In genomic region chr17:9843152-9844010, GRCh38 we compare ENCODE assay signal across 18 cellular contexts. TPM values are rescaled to one million over a fixed set of nuclear protein-coding genes. Genes with fewer than 3 reads are reported as not detected.
DNase-seq lines count a peak whose midpoint lies in the region; ATAC-seq and TF ChIP-seq lines count a peak whose summit lies in the region.
"Had no signal": no experiment of that assay in that cellular context is flagged by ENCODE, and none has a peak within 500 bp of the region (broad histone marks: within the 10 kb centered on the region; RNA-seq: fewer than 3 reads in every experiment).

No MANE protein-coding gene starts in this region.

- TF ChIP-seq POLR2A in esophagus squamous epithelium (IDR thresholded peaks at IDR 0.05) (no peak), prostate gland (IDR thresholded peaks at IDR 0.05) (no peak), adrenal gland (IDR thresholded peaks at IDR 0.05) (no peak)

- peaks cover 20% of the 10 kb centered on the region for H3K27me3 Mint-ChIP-seq in stimulated activated naive CD8-positive, alpha-beta T cell treated with anti-CD3 and anti-CD28 coated beads, Interleukin-15, amount 100 ng/mL, for 72 hours

- intact Hi-C loops in esophagus squamous epithelium (cut with DNase I) (no loop called here), prostate gland (cut with DNase I) (no loop called here), adrenal gland (cut with DNase I) (no loop called here)

- H3K27ac ChIP-seq in esophagus squamous epithelium (peak overlapping the region; percentile 47 to 91 (median 70)), prostate gland (peak overlapping the region; percentile 55 to 61), adrenal gland (peak overlapping the region in 1 of 5 donors; percentile 79)

- H3K36me3 ChIP-seq in esophagus squamous epithelium (no peaks in the 10 kb centered on the region), prostate gland (no peaks in the 10 kb centered on the region), adrenal gland (replicated peaks in 1 of 2) (no peaks in the 10 kb centered on the region)

- no peaks in the 10 kb centered on the region for H3K9me3 ChIP-seq in esophagus squamous epithelium
- no peaks in the 10 kb centered on the region for H3K9me3 ChIP-seq in prostate gland
- no peaks in the 10 kb centered on the region for H3K9me3 ChIP-seq in adrenal gland (replicated peaks in 1 of 3)

- 69 to 73% methylated on average over 13 to 14 of the region's 14 CpGs for WGBS in esophagus squamous epithelium, 2 donors
- WGBS in prostate gland: 77% methylated on average over 14 of the region's 14 CpGs
- 67 to 72% (median 69%) methylated on average over 14 of the region's 14 CpGs for WGBS in adrenal gland, 4 donors

- no peak for DNase-seq in stimulated activated naive CD8-positive, alpha-beta T cell treated with anti-CD3 and anti-CD28 coated beads, Interleukin-15, amount 100 ng/mL, for 72 hours
- DNase-seq in stimulated activated naive CD8-positive, alpha-beta T cell treated with anti-CD3 and anti-CD28 coated beads, Interleukin-15, Interleukin-2, amounts not matched to agents 100 U/mL and 50 U/mL, for 24 hours: no peak
- DNase-seq in esophagus squamous epithelium (lab: John Stamatoyannopoulos, UW): no peak
- DNase-seq in prostate gland (ENCODE audit: low spot score): no peak
- no peak for DNase-seq in T1000 (lab: John Stamatoyannopoulos, UW)
- no peak for DNase-seq in foreskin fibroblast
- no peak for DNase-seq in adrenal gland
- no peak for DNase-seq in SK-N-DZ (ENCODE audit: low spot score)
- DNase-seq: activated CD8-positive, alpha-beta memory T cell treated with anti-CD3 and anti-CD28 coated beads, Interleukin-2, amount 50 U/mL, for 4 hours; activated naive CD8-positive, alpha-beta T cell treated with anti-CD3 and anti-CD28 coated beads, Interleukin-2, amount 50 U/mL, for 24 hours; erythroblast; NCI-H1417; SHP77; stimulated activated CD4-positive, alpha-beta T cell treated with anti-CD3 and anti-CD28 coated beads, Interleukin-4, amount 100 ng/mL, for 4 hours; T-helper 1 cell had no signal

- H3K27ac Mint-ChIP-seq in stimulated activated naive CD8-positive, alpha-beta T cell treated with anti-CD3 and anti-CD28 coated beads, Interleukin-15, amount 100 ng/mL, for 72 hours: peak overlapping the region; percentile 29 to 30
- H3K27ac Mint-ChIP-seq: activated naive CD8-positive, alpha-beta T cell treated with anti-CD3 and anti-CD28 coated beads, Interleukin-2, amount 50 U/mL, for 24 hours had no signal

- no peaks in the 10 kb centered on the region for H3K9me3 Mint-ChIP-seq in stimulated activated naive CD8-positive, alpha-beta T cell treated with anti-CD3 and anti-CD28 coated beads, Interleukin-15, amount 100 ng/mL, for 72 hours
- H3K9me3 Mint-ChIP-seq: activated naive CD8-positive, alpha-beta T cell treated with anti-CD3 and anti-CD28 coated beads, Interleukin-2, amount 50 U/mL, for 24 hours; nephron had no signal

- H3K27me3 ChIP-seq in esophagus squamous epithelium (no peaks in the 10 kb centered on the region), prostate gland (replicated peaks; ENCODE audit: insufficient read depth) (no peaks in the 10 kb centered on the region), adrenal gland (no peaks in the 10 kb centered on the region)

- no peak overlapping the region for H3K4me3 Mint-ChIP-seq in stimulated activated naive CD8-positive, alpha-beta T cell treated with anti-CD3 and anti-CD28 coated beads, Interleukin-15, amount 100 ng/mL, for 72 hours
- H3K4me3 Mint-ChIP-seq: activated naive CD8-positive, alpha-beta T cell treated with anti-CD3 and anti-CD28 coated beads, Interleukin-2, amount 50 U/mL, for 24 hours; nephron had no signal

- TF ChIP-seq CTCF in esophagus squamous epithelium (IDR thresholded peaks at IDR 0.05): no peak
- TF ChIP-seq CTCF in prostate gland (IDR thresholded peaks at IDR 0.05): no peak
- TF ChIP-seq CTCF in foreskin fibroblast (IDR thresholded peaks at IDR 0.05; ENCODE audit: low read depth, low read length): no peak
- TF ChIP-seq CTCF in adrenal gland (IDR thresholded peaks at IDR 0.05): no peak

- H3K4me3 ChIP-seq in esophagus squamous epithelium (no peak overlapping the region), prostate gland (no peak overlapping the region), foreskin fibroblast (ENCODE audit: low read depth in 1 of 2, low read length in 2 of 2) (no peak overlapping the region), adrenal gland (no peak overlapping the region)

- no peaks in the 10 kb centered on the region for H3K4me1 Mint-ChIP-seq in stimulated activated naive CD8-positive, alpha-beta T cell treated with anti-CD3 and anti-CD28 coated beads, Interleukin-15, amount 100 ng/mL, for 72 hours
- H3K4me1 Mint-ChIP-seq: activated naive CD8-positive, alpha-beta T cell treated with anti-CD3 and anti-CD28 coated beads, Interleukin-2, amount 50 U/mL, for 24 hours had no signal

- no peak for ATAC-seq in stimulated activated naive CD8-positive, alpha-beta T cell treated with anti-CD3 and anti-CD28 coated beads, Interleukin-15, amount 100 ng/mL, for 72 hours
- no peak for ATAC-seq in stimulated activated naive CD8-positive, alpha-beta T cell treated with anti-CD3 and anti-CD28 coated beads, Interleukin-15, Interleukin-2, amounts not matched to agents 100 U/mL and 50 U/mL, for 24 hours
- ATAC-seq: activated naive CD8-positive, alpha-beta T cell treated with anti-CD3 and anti-CD28 coated beads, Interleukin-2, amount 50 U/mL, for 24 hours had no signal

- H3K4me1 ChIP-seq in esophagus squamous epithelium: peaks cover 0 to 29% (median 5%) of the 10 kb centered on the region in 3 donors
- H3K4me1 ChIP-seq in prostate gland (replicated peaks): no peaks in the 10 kb centered on the region
- no peaks in the 10 kb centered on the region for H3K4me1 ChIP-seq in adrenal gland (replicated peaks in 1 of 2)

RNA-seq across cellular contexts. Expression of gene GLP2R, which starts 17.7 kb away (rescaled TPM):
- under 1 TPM in 3 of 4 donors, not detected in 1; 0.21 to 0.95 (median 0.31) TPM for total RNA-seq in esophagus squamous epithelium
- 1 to 10 TPM in 1 of 2 donors, under 1 TPM in 1; 0.34 to 1.5 TPM for total RNA-seq in prostate gland
- total RNA-seq in adrenal gland: 1 to 10 TPM in 1 of 8 donors, under 1 TPM in 6, not detected in 1; 0.07 to 1.2 (median 0.35) TPM
- polyA plus RNA-seq in adrenal gland: under 1 TPM; 0.24 to 0.40 (median 0.24) TPM
- polyA plus RNA-seq in SK-N-DZ (2014; cell fraction: cytosol; rRNA removed): not detected in 2 replicates
- not detected in 2 replicates for polyA plus RNA-seq in SK-N-DZ (2014; cell fraction: nucleus; rRNA removed)
- total RNA-seq: A673 had no signal

RNA-seq across cellular contexts. Expression of gene GSG1L2, which starts 21.5 kb away (rescaled TPM):
- total RNA-seq in esophagus squamous epithelium (not detected), prostate gland (not detected), adrenal gland (not detected)
- polyA plus RNA-seq in adrenal gland: not detected
- polyA plus RNA-seq in SK-N-DZ (2014; cell fraction: cytosol; rRNA removed): not detected in 2 replicates
- polyA plus RNA-seq in SK-N-DZ (2014; cell fraction: nucleus; rRNA removed): not detected in 2 replicates
- total RNA-seq: A673 had no signal
- polyA plus RNA-seq: BJ had no signal

RNA-seq across cellular contexts. Expression of gene DHRS7C, which starts 52.0 kb away (rescaled TPM):
- total RNA-seq in esophagus squamous epithelium: not detected
- total RNA-seq in prostate gland: not detected
- total RNA-seq in adrenal gland: not detected
- polyA plus RNA-seq in adrenal gland: not detected
- not detected in 2 replicates for polyA plus RNA-seq in SK-N-DZ (2014; cell fraction: cytosol; rRNA removed)
- polyA plus RNA-seq in SK-N-DZ (2014; cell fraction: nucleus; rRNA removed): not detected in 2 replicates
- total RNA-seq: A673 had no signal
- polyA plus RNA-seq: BJ had no signal
